In genomic region chrX:111376897-111377601, GRCh38 we compare ENCODE assay signal across 17 cellular contexts. TPM values are rescaled to one million over a fixed set of nuclear protein-coding genes. Genes with fewer than 3 reads are reported as not detected.
A peak's percentile ranks its signal among the peaks of the same experiment; 100 is the strongest.
DNase-seq lines count a peak whose midpoint lies in the region; ATAC-seq, FAIRE-seq and TF ChIP-seq lines count a peak whose summit lies in the region.
"Had no signal": no experiment of that assay in that cellular context is flagged by ENCODE, and none has a peak within 500 bp of the region (broad histone marks: within the 10 kb centered on the region; RNA-seq: fewer than 3 reads in every experiment).

No MANE protein-coding gene starts in this region.

- FAIRE-seq in HepG2 (lab: Jason Lieb, UNC), result no peak
- FAIRE-seq: H54 had no signal

- peaks cover 20% of the 10 kb centered on the region for H3K4me1 Mint-ChIP-seq in GM23338
- H3K4me1 Mint-ChIP-seq: activated naive CD8-positive, alpha-beta T cell treated with anti-CD3 and anti-CD28 coated beads, Interleukin-2, amount 10 ng/mL, durations not matched to agents 7 days and 5 days; memory B cell had no signal

- H2BK5ac ChIP-seq in mesendoderm (ENCODE audit: low read length), result no peak overlapping the region

- no peaks in the 10 kb centered on the region for H3K79me1 ChIP-seq in mesendoderm (ENCODE audit: low read length)

- in situ Hi-C loops in ACHN (cut with HindIII; ENCODE audit: low pct_ligation_motif_present, low pct_unique_long_range_greater_than_20kb, low sequenced_read_pairs), result no loop called here
- in situ Hi-C loops in HepG2 (cut with HindIII; ENCODE audit: extremely low pct_ligation_motif_present, low pct_unique_long_range_greater_than_20kb), result no loop called here

- no peaks in the 10 kb centered on the region for H3K79me2 ChIP-seq in GM23338 (replicated peaks; ENCODE audit: insufficient read depth)
- H3K79me2 ChIP-seq in mesendoderm (ENCODE audit: control insufficient read depth, insufficient read depth, low read length), result no peaks in the 10 kb centered on the region
- H3K79me2 ChIP-seq in OCI-LY7 (ENCODE audit: insufficient read depth, low read depth, low read length), result no peaks in the 10 kb centered on the region
- H3K79me2 ChIP-seq in HepG2 (ENCODE audit: insufficient read depth, low read length), result no peaks in the 10 kb centered on the region

- no peaks in the 10 kb centered on the region for H3K9me3 ChIP-seq in OCI-LY7 (ENCODE audit: low read length)
- no peaks in the 10 kb centered on the region for H3K9me3 ChIP-seq in HepG2 (ENCODE audit: low read length)
- H3K9me3 ChIP-seq: neutrophil had no signal

- H4K20me1 ChIP-seq in GM23338 (replicated peaks; ENCODE audit: insufficient read depth) (no peaks in the 10 kb centered on the region), OCI-LY7 (ENCODE audit: insufficient read depth, low read length) (no peaks in the 10 kb centered on the region), HepG2 (ENCODE audit: insufficient read depth, low read length) (no peaks in the 10 kb centered on the region)

- H3K27ac ChIP-seq in GM23338 (ENCODE audit: low read depth) (no peak overlapping the region), mesendoderm (ENCODE audit: low read depth, low read length) (no peak overlapping the region), OCI-LY7 (ENCODE audit: low read depth, low read length, poor library complexity, severe bottlenecking) (no peak overlapping the region), HepG2 (ENCODE audit: extremely low read length, insufficient read depth, low read length) (no peak overlapping the region)
- H3K27ac ChIP-seq: neutrophil had no signal

- H2BK120ac ChIP-seq in mesendoderm (ENCODE audit: low read depth, low read length), result no peak overlapping the region

- H3K27ac Mint-ChIP-seq in GM23338, result no peak overlapping the region
- H3K27ac Mint-ChIP-seq: activated naive CD8-positive, alpha-beta T cell treated with anti-CD3 and anti-CD28 coated beads, Interleukin-2, amount 10 ng/mL, durations not matched to agents 7 days and 5 days; memory B cell had no signal

- no peak overlapping the region for H3K56ac ChIP-seq in mesendoderm (ENCODE audit: low read length)

- BruUV-seq in OCI-LY7 (replicated peaks; lab: Mats Ljungman, UMichigan), result no TSS peak
- BruUV-seq in HepG2 (replicated peaks; lab: Mats Ljungman, UMichigan), result no TSS peak

- H4K5ac ChIP-seq in mesendoderm (ENCODE audit: low read length), result no peak overlapping the region

- H3K9me3 Mint-ChIP-seq in GM23338, result no peaks in the 10 kb centered on the region
- H3K9me3 Mint-ChIP-seq: activated naive CD8-positive, alpha-beta T cell treated with anti-CD3 and anti-CD28 coated beads, Interleukin-2, amount 10 ng/mL, durations not matched to agents 7 days and 5 days; memory B cell had no signal

- no peak overlapping the region for H3K18ac ChIP-seq in mesendoderm (ENCODE audit: low read length)

- no peaks in the 10 kb centered on the region for H3K27me3 Mint-ChIP-seq in GM23338 (ENCODE audit: insufficient read depth, low read depth, poor library complexity)
- H3K27me3 Mint-ChIP-seq: memory B cell had no signal

- ATAC-seq in GM23338 (peak; percentile 70), HG03457 (IDR thresholded peaks at IDR 0.05; ENCODE audit: unreplicated experiment) (no peak), HepG2 (no peak)

- peak; percentile 61 for DNase-seq in GM23338 (ENCODE audit: low spot score)
- peak; percentile 27 for DNase-seq in NCI-H2107 (lab: John Stamatoyannopoulos, UW)
- DNase-seq in SHP77 treated with DMSO at 0.1 percent for 48 hours (lab: John Stamatoyannopoulos, UW), result peak; percentile 22
- DNase-seq in mesendoderm, result peak; percentile 82
- no peak for DNase-seq in ACHN
- no peak for DNase-seq in OCI-LY7 (ENCODE audit: low spot score)
- DNase-seq in HepG2 (ENCODE audit: low spot score), result no peak
- DNase-seq: activated CD4-positive, alpha-beta T cell treated with anti-CD3 and anti-CD28 coated beads for 48 hours; activated naive CD8-positive, alpha-beta T cell treated with anti-CD3 and anti-CD28 coated beads, Interleukin-2, amount 10 ng/mL, durations not matched to agents 7 days and 5 days; effector CD4-positive, alpha-beta T cell; MM.1S; Right ventricle myocardium superior; T-helper 9 cell had no signal

- H3K9ac ChIP-seq in mesendoderm (ENCODE audit: low read length), result no peak overlapping the region
- no peak overlapping the region for H3K9ac ChIP-seq in HepG2 (ENCODE audit: insufficient read depth, low read depth, low read length)

- H3K27me3 ChIP-seq in GM23338 (ENCODE audit: insufficient read depth), result no peaks in the 10 kb centered on the region
- no peaks in the 10 kb centered on the region for H3K27me3 ChIP-seq in mesendoderm (ENCODE audit: insufficient read depth, low read length, poor library complexity)
- H3K27me3 ChIP-seq in HepG2 (ENCODE audit: control insufficient read depth in 1 of 2, insufficient read depth in 2 of 2, low read length in 2 of 2), result no peaks in the 10 kb centered on the region; a peak in 1 of 5 replicates
- H3K27me3 ChIP-seq: neutrophil had no signal

- no peak for TF ChIP-seq EP300 in HepG2 (IDR thresholded peaks at IDR 0.05; ENCODE audit: low read depth in 2 of 2, low read length in 2 of 2)
- TF ChIP-seq EP300 in HepG2 (CRISPR knock-in tag; IDR thresholded peaks at IDR 0.05; ENCODE audit: borderline replicate concordance), result no peak

- no peak for TF ChIP-seq POLR2A in HepG2 (IDR thresholded peaks at IDR 0.05; ENCODE audit: insufficient read depth in 1 of 2, low read depth in 2 of 2, low read length in 2 of 2)

- H3K23ac ChIP-seq in mesendoderm (ENCODE audit: low read length), result no peak overlapping the region

- no peaks in the 10 kb centered on the region for H3F3A ChIP-seq in GM23338 (replicated peaks; ENCODE audit: low read depth)

- no peak overlapping the region for H3K4ac ChIP-seq in mesendoderm (ENCODE audit: low read depth, low read length)

- no peaks in the 10 kb centered on the region for H3K36me3 Mint-ChIP-seq in GM23338 (ENCODE audit: low read depth)
- H3K36me3 Mint-ChIP-seq: activated naive CD8-positive, alpha-beta T cell treated with anti-CD3 and anti-CD28 coated beads, Interleukin-2, amount 10 ng/mL, durations not matched to agents 7 days and 5 days; memory B cell had no signal

- TF ChIP-seq CTCF in GM23338 (conservative IDR thresholded peaks at IDR 0.05; ENCODE audit: low read depth in 2 of 2) (no peak), OCI-LY7 (conservative IDR thresholded peaks at IDR 0.05; ENCODE audit: low read length) (no peak), HepG2 (CRISPR knock-in tag; IDR thresholded peaks at IDR 0.05) (no peak)

- H2AFZ ChIP-seq in GM23338 (no peak overlapping the region), OCI-LY7 (ENCODE audit: low read length) (no peak overlapping the region), HepG2 (ENCODE audit: low read length) (no peak overlapping the region)

- H3K4me3 ChIP-seq in GM23338 (no peak overlapping the region), mesendoderm (ENCODE audit: low read length) (no peak overlapping the region), OCI-LY7 (ENCODE audit: low read depth, low read length, poor library complexity, severe bottlenecking) (no peak overlapping the region), HepG2 (replicated peaks in 1 of 3; ENCODE audit: insufficient read depth in 1 of 3, low read depth in 2 of 3, low read length in 3 of 3) (no peak overlapping the region)

- POLR2A ChIA-PET in OCI-LY7 (lab: Charles Lee), result no interaction called here
- POLR2A ChIA-PET in HepG2 (lab: Yijun Ruan, JAX), result no interaction called here

- no peak overlapping the region for H3K4me3 Mint-ChIP-seq in GM23338
- H3K4me3 Mint-ChIP-seq: activated naive CD8-positive, alpha-beta T cell treated with anti-CD3 and anti-CD28 coated beads, Interleukin-2, amount 10 ng/mL, durations not matched to agents 7 days and 5 days; memory B cell had no signal

- H3K9me2 ChIP-seq in GM23338 (ENCODE audit: insufficient read depth), result no peaks in the 10 kb centered on the region
- no peaks in the 10 kb centered on the region for H3K9me2 ChIP-seq in OCI-LY7 (ENCODE audit: insufficient read depth, low read length)

- H3K4me1 ChIP-seq in GM23338 (ENCODE audit: insufficient read depth), result no peaks in the 10 kb centered on the region
- no peaks in the 10 kb centered on the region for H3K4me1 ChIP-seq in mesendoderm (ENCODE audit: control insufficient read depth, low read depth, low read length)
- H3K4me1 ChIP-seq in OCI-LY7 (ENCODE audit: insufficient read depth, low read length, poor library complexity, severe bottlenecking), result no peaks in the 10 kb centered on the region
- H3K4me1 ChIP-seq in HepG2 (ENCODE audit: insufficient read depth, low read length), result no peaks in the 10 kb centered on the region

- no peak overlapping the region for H4K8ac ChIP-seq in mesendoderm (ENCODE audit: low read depth, low read length)

- H2AK5ac ChIP-seq in mesendoderm (ENCODE audit: low read length), result no peak overlapping the region

- CTCF ChIA-PET in OCI-LY7 (lab: Charles Lee; ENCODE audit: unreplicated experiment) (no interaction called here), HepG2 (lab: Yijun Ruan, JAX; ENCODE audit: low intra/inter-chr PET ratio, low total read pairs) (no interaction called here)

- H2BK15ac ChIP-seq in mesendoderm (replicated peaks; ENCODE audit: low read depth), result no peak overlapping the region

- no peak for TF ChIP-seq RAD21 in HepG2 (CRISPR knock-in tag; IDR thresholded peaks at IDR 0.05)

- WGBS in mesendoderm (ENCODE audit: extremely low coverage, insufficient coverage, low lambda C conversion rate), result no CpG with 5 or more reads among the region's 6 CpGs
- 0% methylated on average over 4 of the region's 6 CpGs for WGBS in HepG2 (ENCODE audit: low lambda C conversion rate)

- H3K4me2 ChIP-seq in GM23338 (no peak overlapping the region), mesendoderm (ENCODE audit: low read length) (no peak overlapping the region), OCI-LY7 (ENCODE audit: low read length) (no peak overlapping the region), HepG2 (ENCODE audit: low read depth, low read length) (no peak overlapping the region)

- intact Hi-C loops in OCI-LY7 (cut with micrococcal nuclease; ENCODE audit: unreplicated experiment), result no loop called here
- intact Hi-C loops in HepG2 (cut with micrococcal nuclease; ENCODE audit: unreplicated experiment), result no loop called here

- H3K36me3 ChIP-seq in GM23338 (ENCODE audit: insufficient read depth) (no peaks in the 10 kb centered on the region), mesendoderm (ENCODE audit: control insufficient read depth, insufficient read depth, low read length) (no peaks in the 10 kb centered on the region), OCI-LY7 (ENCODE audit: insufficient read depth, low read length) (no peaks in the 10 kb centered on the region), HepG2 (replicated peaks in 1 of 2; ENCODE audit: control insufficient read depth in 1 of 2, insufficient read depth in 2 of 2, low read length in 2 of 2) (no peaks in the 10 kb centered on the region)
- H3K36me3 ChIP-seq: neutrophil had no signal

RNA-seq across cellular contexts. Expression of gene DCX, which starts 34.9 kb away (rescaled TPM):
- 2.4 and 3.0 TPM in 2 replicates for total RNA-seq in GM23338 (2014; rRNA removed; shearing (Covaris generic))
- polyA plus RNA-seq in GM23338 (2016; fragmentation: Nextera tagmentation; extraction: Ambion mirVana) (0.54 and 0.66 TPM in 2 replicates), HepG2 (2011; rRNA removed) (not detected in 2 replicates)
- 0.91 TPM for polyA plus RNA-seq in mesendoderm (2013, experiment 1 of 2)
- 0.99 TPM for polyA plus RNA-seq in mesendoderm (2013, experiment 2 of 2)
- total RNA-seq in OCI-LY7 (2014; rRNA removed; shearing (Covaris generic)), result not detected in 2 replicates
- total RNA-seq in OCI-LY7 (2022) (not detected in 2 replicates), HepG2 (2016; rRNA removed; fragmentation: Illumina TruSeq; extraction: Trizol) (not detected in 2 replicates)
- total RNA-seq in HepG2 (2016; cell fraction: cytosol; rRNA removed; fragmentation: Illumina TruSeq; extraction: Trizol; ENCODE audit: low read depth), result not detected in 2 replicates
- not detected in 2 replicates for total RNA-seq in HepG2 (2016; cell fraction: insoluble cytoplasmic fraction; rRNA removed; fragmentation: Illumina TruSeq; extraction: Trizol)
- not detected in 2 replicates for total RNA-seq in HepG2 (2016; cell fraction: membrane; rRNA removed; fragmentation: Illumina TruSeq; extraction: Trizol)
- not detected in 2 replicates for total RNA-seq in HepG2 (2016; cell fraction: nucleus; rRNA removed; fragmentation: Illumina TruSeq; extraction: Trizol)
- not detected in 2 replicates for polyA plus RNA-seq in HepG2 (2011; cell fraction: cytosol; rRNA removed)
- not detected in 2 replicates for polyA plus RNA-seq in HepG2 (2011; cell fraction: nucleus; rRNA removed)
- not detected in 2 replicates for polyA plus RNA-seq in HepG2 (2012)
- polyA plus RNA-seq in HepG2 (2016; cell fraction: cytosol; fragmentation: Illumina TruSeq; extraction: Trizol; ENCODE audit: low read depth), result not detected in 2 replicates
- polyA plus RNA-seq in HepG2 (2016; cell fraction: insoluble cytoplasmic fraction; fragmentation: Illumina TruSeq; extraction: Trizol; ENCODE audit: low read depth), result not detected in 2 replicates
- polyA plus RNA-seq in HepG2 (2016; cell fraction: membrane; fragmentation: Illumina TruSeq; extraction: Trizol; ENCODE audit: low read depth), result not detected in 2 replicates
- not detected in 2 replicates for polyA plus RNA-seq in HepG2 (2016; cell fraction: nucleus; fragmentation: Illumina TruSeq; extraction: Trizol; ENCODE audit: insufficient read depth, low read depth)
- polyA minus RNA-seq in HepG2 (2011; rRNA and poly(A)+ RNA removed; ENCODE audit: low replicate concordance), result not detected in 2 replicates
- polyA minus RNA-seq in HepG2 (2011; cell fraction: cytosol; rRNA and poly(A)+ RNA removed), result not detected in 2 replicates
- not detected in 2 replicates for polyA minus RNA-seq in HepG2 (2011; cell fraction: nucleus; rRNA and poly(A)+ RNA removed)
- total RNA-seq: activated naive CD8-positive, alpha-beta T cell treated with anti-CD3 and anti-CD28 coated beads, Interleukin-2, amount 10 ng/mL, durations not matched to agents 7 days and 5 days; Right ventricle myocardium superior had no signal

Comparison
In these comparisons a context has a peak if more than half of its experiments do, and no peak if none do; other contexts are left out.
1. DNase-seq: peak in GM23338 (single experiment), NCI-H2107 (single experiment), SHP77 treated with DMSO at 0.1 percent for 48 hours (single experiment) and mesendoderm (single experiment); none in ACHN (single experiment), OCI-LY7 (single experiment) and HepG2 (single experiment).